ENCODE assay signal across 18 cellular contexts in genomic region chr2:1222062-1222461, GRCh38.
"Had no signal": no experiment of that assay in that cellular context is flagged by ENCODE, and none has a peak within 500 bp of the region (broad histone marks: within the 10 kb centered on the region; RNA-seq: fewer than 3 reads in every experiment).

No MANE protein-coding gene starts in this region.

- H3K4me3 Mint-ChIP-seq: activated B cell treated with CpG ODN at 0.5 μM for 24 hours; activated naive CD4-positive, alpha-beta T cell treated with anti-CD3 and anti-CD28 coated beads for 36 hours; stimulated activated naive CD8-positive, alpha-beta T cell treated with anti-CD3 and anti-CD28 coated beads, Interleukin-15, Interleukin-2, amounts not matched to agents 100 ng/mL and 50 ng/mL, for 24 hours had no signal

- H3K9me3 ChIP-seq: body of pancreas, esophagus squamous epithelium, ovary, suprapubic skin had no signal

- H3K36me3 ChIP-seq: esophagus squamous epithelium, ovary, suprapubic skin had no signal

- H3K4me1 ChIP-seq: esophagus squamous epithelium, suprapubic skin had no signal

- H3K9me3 Mint-ChIP-seq: activated B cell treated with CpG ODN at 0.5 μM for 24 hours; activated naive CD4-positive, alpha-beta T cell treated with anti-CD3 and anti-CD28 coated beads for 36 hours; stimulated activated naive CD8-positive, alpha-beta T cell treated with anti-CD3 and anti-CD28 coated beads, Interleukin-15, Interleukin-2, amounts not matched to agents 100 ng/mL and 50 ng/mL, for 24 hours had no signal

- ATAC-seq: body of pancreas, sciatic nerve, SK-N-SH treated with all-trans-retinoic acid at 6 μM for 48 hours had no signal

- H3K4me3 ChIP-seq: body of pancreas, coronary artery, esophagus squamous epithelium, ovary, suprapubic skin had no signal

- H3K27ac ChIP-seq: body of pancreas, coronary artery, esophagus squamous epithelium, ovary, suprapubic skin had no signal

- H3K27me3 ChIP-seq: body of pancreas, ovary had no signal

- DNase-seq: activated B cell treated with CpG ODN at 0.5 μM for 24 hours; activated CD4-positive, alpha-beta T cell treated with anti-CD3 and anti-CD28 coated beads, Interleukin-2, amount 50 U/mL, for 1 hour; activated CD8-positive, alpha-beta memory T cell treated with anti-CD3 and anti-CD28 coated beads for 24 hours; activated naive CD4-positive, alpha-beta T cell treated with anti-CD3 and anti-CD28 coated beads for 36 hours; amygdala; body of pancreas; central memory CD4-positive, alpha-beta T cell; esophagus squamous epithelium; hippocampal formation; kidney; mesenchymal stem cell; ovary; trophoblast cell had no signal

- H3K27ac Mint-ChIP-seq: activated B cell treated with CpG ODN at 0.5 μM for 24 hours; activated naive CD4-positive, alpha-beta T cell treated with anti-CD3 and anti-CD28 coated beads for 36 hours; stimulated activated naive CD8-positive, alpha-beta T cell treated with anti-CD3 and anti-CD28 coated beads, Interleukin-15, Interleukin-2, amounts not matched to agents 100 ng/mL and 50 ng/mL, for 24 hours had no signal

- H3K27me3 Mint-ChIP-seq: activated B cell treated with CpG ODN at 0.5 μM for 24 hours; stimulated activated naive CD8-positive, alpha-beta T cell treated with anti-CD3 and anti-CD28 coated beads, Interleukin-15, Interleukin-2, amounts not matched to agents 100 ng/mL and 50 ng/mL, for 24 hours had no signal
